17 cellular contexts compared by ENCODE assay signal in genomic region chr2:168684921-168685618, GRCh38.
"Had no signal": no experiment of that assay in that cellular context is flagged by ENCODE, and none has a peak within 500 bp of the region (broad histone marks: within the 10 kb centered on the region; RNA-seq: fewer than 3 reads in every experiment).

No MANE protein-coding gene starts in this region.

- H3K27me3 Mint-ChIP-seq: activated naive CD4-positive, alpha-beta T cell treated with anti-CD3 and anti-CD28 coated beads, Interleukin-2, amount 50 U/mL, for 24 hours had no signal

- H3K4me3 Mint-ChIP-seq: activated naive CD4-positive, alpha-beta T cell treated with anti-CD3 and anti-CD28 coated beads, Interleukin-2, amount 50 U/mL, for 24 hours; endodermal cell; nephron progenitor cell had no signal

- H3K27ac ChIP-seq: cardiac muscle cell, thyroid gland, WERI-Rb-1 had no signal

- H3K9me3 ChIP-seq: thyroid gland had no signal

- H3K36me3 ChIP-seq: cardiac muscle cell, thyroid gland, WERI-Rb-1 had no signal

- H3K4me3 ChIP-seq: cardiac muscle cell, lung, thyroid gland had no signal

- H3K27me3 ChIP-seq: cardiac muscle cell, thyroid gland had no signal

- DNase-seq: activated CD4-positive, alpha-beta T cell treated with anti-CD3 and anti-CD28 coated beads for 1 hour; activated CD4-positive, alpha-beta T cell treated with anti-CD3 and anti-CD28 coated beads, Interleukin-2, amount 50 U/mL, for 4 hours; activated gamma-delta T cell; endodermal cell; foreskin melanocyte; midbrain; nephron progenitor cell; occipital lobe; retina; stimulated activated CD4-positive, alpha-beta T cell treated with anti-CD3 and anti-CD28 coated beads, Interleukin-12 subunit alpha, Interleukin-12 subunit beta, amount 100 ng/mL, for 4 hours; stimulated activated CD4-positive, alpha-beta T cell treated with anti-CD3 and anti-CD28 coated beads, Interleukin-1b, Interleukin-23, amount 100 ng/mL, for 48 hours; stimulated activated naive CD4-positive, alpha-beta T cell treated with Interleukin-2 at 50 U/mL for 16 hours; thyroid gland; WERI-Rb-1 had no signal

- H3K9me3 Mint-ChIP-seq: activated naive CD4-positive, alpha-beta T cell treated with anti-CD3 and anti-CD28 coated beads, Interleukin-2, amount 50 U/mL, for 24 hours; endodermal cell; nephron progenitor cell had no signal

- H3K27ac Mint-ChIP-seq: activated naive CD4-positive, alpha-beta T cell treated with anti-CD3 and anti-CD28 coated beads, Interleukin-2, amount 50 U/mL, for 24 hours had no signal
